ENCODE assay signal across 21 cellular contexts in genomic region chr9:5375790-5376477, GRCh38. TPM values are rescaled to one million over a fixed set of nuclear protein-coding genes. Genes with fewer than 3 reads are reported as not detected.
DNase-seq lines count a peak whose midpoint lies in the region; ATAC-seq and TF ChIP-seq lines count a peak whose summit lies in the region.
"Had no signal": no experiment of that assay in that cellular context is flagged by ENCODE, and none has a peak within 500 bp of the region (broad histone marks: within the 10 kb centered on the region; RNA-seq: fewer than 3 reads in every experiment).

No MANE protein-coding gene starts in this region.

- H3K27me3 Mint-ChIP-seq in activated CD4-positive, alpha-beta T cell treated with anti-CD3 and anti-CD28 coated beads for 36 hours = no peaks in the 10 kb centered on the region
- H3K27me3 Mint-ChIP-seq in activated T-helper 2 cell treated with anti-CD3 and anti-CD28 coated beads, Interferon-gamma antibody, Interleukin-2, Interleukin-4, amounts not matched to agents 10 μg/mL and 5 μg/mL and 100 μg/mL, durations not matched to agents 14 hours and 24 hours and 36 hours (ENCODE audit: low read depth) = no peaks in the 10 kb centered on the region
- H3K27me3 Mint-ChIP-seq: B cell had no signal

- peak; percentile 68 for ATAC-seq in activated CD4-positive, alpha-beta T cell treated with anti-CD3 and anti-CD28 coated beads for 36 hours
- no peak for ATAC-seq in omental fat pad (ENCODE audit: low FRiP score)

- H3K9me3 Mint-ChIP-seq in activated CD4-positive, alpha-beta T cell treated with anti-CD3 and anti-CD28 coated beads for 36 hours (ENCODE audit: low read depth) = no peaks in the 10 kb centered on the region
- no peaks in the 10 kb centered on the region for H3K9me3 Mint-ChIP-seq in activated T-helper 2 cell treated with anti-CD3 and anti-CD28 coated beads, Interferon-gamma antibody, Interleukin-2, Interleukin-4, amounts not matched to agents 10 μg/mL and 5 μg/mL and 100 μg/mL, durations not matched to agents 14 hours and 24 hours and 36 hours
- H3K9me3 Mint-ChIP-seq: activated T-cell treated with anti-CD3 and anti-CD28 coated beads, Interleukin-2, amount 50 U/mL, for 4 hours; neural crest cell had no signal

- in situ Hi-C loops in GM13977 (cut with MboI; ENCODE audit: low pct_unique_long_range_greater_than_20kb, low sequenced_read_pairs, unreplicated experiment) = no loop called here

- TF ChIP-seq CTCF in GM13977 (IDR thresholded peaks at IDR 0.05; ENCODE audit: extremely low read depth, insufficient read depth, missing control alignments) (no peak), omental fat pad (IDR thresholded peaks at IDR 0.05) (no peak)

- CTCF ChIA-PET in activated CD4-positive, alpha-beta T cell treated with anti-CD3 and anti-CD28 coated beads for 36 hours (lab: Charles Lee) = no interaction called here

- no peak overlapping the region for H3K4me3 Mint-ChIP-seq in activated CD4-positive, alpha-beta T cell treated with anti-CD3 and anti-CD28 coated beads for 36 hours
- no peak overlapping the region for H3K4me3 Mint-ChIP-seq in activated T-helper 2 cell treated with anti-CD3 and anti-CD28 coated beads, Interferon-gamma antibody, Interleukin-2, Interleukin-4, amounts not matched to agents 10 μg/mL and 5 μg/mL and 100 μg/mL, durations not matched to agents 14 hours and 24 hours and 36 hours (ENCODE audit: low read depth)
- H3K4me3 Mint-ChIP-seq: activated T-cell treated with anti-CD3 and anti-CD28 coated beads, Interleukin-2, amount 50 U/mL, for 4 hours; B cell; neural crest cell had no signal

- peaks cover 32% of the 10 kb centered on the region for H3K4me1 Mint-ChIP-seq in activated CD4-positive, alpha-beta T cell treated with anti-CD3 and anti-CD28 coated beads for 36 hours
- peaks cover 17% of the 10 kb centered on the region for H3K4me1 Mint-ChIP-seq in activated T-helper 2 cell treated with anti-CD3 and anti-CD28 coated beads, Interferon-gamma antibody, Interleukin-2, Interleukin-4, amounts not matched to agents 10 μg/mL and 5 μg/mL and 100 μg/mL, durations not matched to agents 14 hours and 24 hours and 36 hours (ENCODE audit: low read depth)
- H3K4me1 Mint-ChIP-seq: neural crest cell had no signal

- peaks cover 13% of the 10 kb centered on the region for H3K36me3 Mint-ChIP-seq in activated CD4-positive, alpha-beta T cell treated with anti-CD3 and anti-CD28 coated beads for 36 hours (ENCODE audit: low read depth)
- peaks cover 16% of the 10 kb centered on the region for H3K36me3 Mint-ChIP-seq in activated T-helper 2 cell treated with anti-CD3 and anti-CD28 coated beads, Interferon-gamma antibody, Interleukin-2, Interleukin-4, amounts not matched to agents 10 μg/mL and 5 μg/mL and 100 μg/mL, durations not matched to agents 14 hours and 24 hours and 36 hours (ENCODE audit: low read depth)

- no peak for DNase-seq in activated CD4-positive, alpha-beta T cell treated with anti-CD3 and anti-CD28 coated beads for 36 hours
- DNase-seq in activated CD4-positive, alpha-beta T cell treated with anti-CD3 and anti-CD28 coated beads, Interleukin-2, amount 50 U/mL, for 1 hour = no peak
- DNase-seq in HT1080 (ENCODE audit: low read depth) (peak; percentile 62), iris pigment epithelial cell (ENCODE audit: low read depth) (peak; percentile 10), GM13977 (ENCODE audit: low spot score) (no peak), COLO668 (lab: John Stamatoyannopoulos, UW; ENCODE audit: unreplicated experiment) (no peak), omental fat pad (ENCODE audit: low spot score) (no peak)
- no peak for DNase-seq in activated T-helper 2 cell treated with anti-CD3 and anti-CD28 coated beads, Interferon-gamma antibody, Interleukin-2, Interleukin-4, amounts not matched to agents 10 μg/mL and 5 μg/mL and 100 μg/mL, durations not matched to agents 14 hours and 24 hours and 36 hours (ENCODE audit: low spot score)
- DNase-seq: activated CD4-positive, CD25-positive, alpha-beta regulatory T cell treated with anti-CD3 and anti-CD28 coated beads, Interleukin-2, amount 50 U/mL, for 72 hours; activated T-cell treated with anti-CD3 and anti-CD28 coated beads, Interleukin-2, amount 50 U/mL, for 4 hours; effector CD8-positive, alpha-beta T cell; hippocampal formation; NCI-H1105 treated with DMSO at 0.1 percent for 48 hours; NCI-H2171 treated with DMSO at 0.1 percent for 48 hours; NCI-H774; OCI-M1; SJCRH30; spleen; testis had no signal

- H3K27ac Mint-ChIP-seq in activated CD4-positive, alpha-beta T cell treated with anti-CD3 and anti-CD28 coated beads for 36 hours = peak overlapping the region; percentile 40
- peak overlapping the region; percentile 73 for H3K27ac Mint-ChIP-seq in activated T-helper 2 cell treated with anti-CD3 and anti-CD28 coated beads, Interferon-gamma antibody, Interleukin-2, Interleukin-4, amounts not matched to agents 10 μg/mL and 5 μg/mL and 100 μg/mL, durations not matched to agents 14 hours and 24 hours and 36 hours
- H3K27ac Mint-ChIP-seq: B cell had no signal

- intact Hi-C loops in activated CD4-positive, alpha-beta T cell treated with anti-CD3 and anti-CD28 coated beads for 36 hours (cut with DNase I, micrococcal nuclease) = loop anchor here in 1 of 2 experiments (1.0 kb wide), 1 partner anchor 12 kb away; no protein-coding TSS in a partner anchor
- intact Hi-C loops in activated T-helper 2 cell treated with anti-CD3 and anti-CD28 coated beads, Interferon-gamma antibody, Interleukin-2, Interleukin-4, amounts not matched to agents 10 μg/mL and 5 μg/mL and 100 μg/mL, durations not matched to agents 14 hours and 24 hours and 36 hours (cut with micrococcal nuclease) = loop anchor here (1.0 kb wide), 1 partner anchor 12 kb away; no protein-coding TSS in a partner anchor

- POLR2A ChIA-PET in activated CD4-positive, alpha-beta T cell treated with anti-CD3 and anti-CD28 coated beads for 36 hours (lab: Charles Lee) = no interaction called here

RNA-seq across cellular contexts. Expression of gene RLN1, which starts 36.3 kb away (rescaled TPM):
- total RNA-seq in activated CD4-positive, alpha-beta T cell treated with anti-CD3 and anti-CD28 coated beads for 36 hours = 1 to 10 TPM; 1.6 to 2.2 TPM
- total RNA-seq in HT1080 (2014; rRNA removed; shearing (Covaris generic)) = not detected in 2 replicates
- polyA plus RNA-seq in HT1080 (2015; cell fraction: cytosol; rRNA removed) = not detected in 2 replicates
- polyA plus RNA-seq in HT1080 (2015; cell fraction: nucleus; rRNA removed) = not detected in 2 replicates
- total RNA-seq in activated T-helper 2 cell treated with anti-CD3 and anti-CD28 coated beads, Interferon-gamma antibody, Interleukin-2, Interleukin-4, amounts not matched to agents 10 μg/mL and 5 μg/mL and 100 μg/mL, durations not matched to agents 14 hours and 24 hours and 36 hours = 0.60 and 0.87 TPM in 2 replicates
- total RNA-seq in omental fat pad = not detected
- total RNA-seq: SJCRH30 had no signal

Comparison
In these comparisons a context has a peak if more than half of its experiments do, and no peak if none do; other contexts are left out.
1. DNase-seq: peak in HT1080 (single experiment) and iris pigment epithelial cell (single experiment); none in activated CD4-positive, alpha-beta T cell treated with anti-CD3 and anti-CD28 coated beads for 36 hours (single experiment), activated CD4-positive, alpha-beta T cell treated with anti-CD3 and anti-CD28 coated beads, Interleukin-2, amount 50 U/mL, for 1 hour (single experiment), activated T-helper 2 cell treated with anti-CD3 and anti-CD28 coated beads, Interferon-gamma antibody, Interleukin-2, Interleukin-4, amounts not matched to agents 10 μg/mL and 5 μg/mL and 100 μg/mL, durations not matched to agents 14 hours and 24 hours and 36 hours (single experiment), GM13977 (single experiment), COLO668 (single experiment) and omental fat pad (single experiment).